ENCODE assay signal across 14 cellular contexts in genomic region chr12:78118036-78118435, GRCh38.
A peak's percentile ranks its signal among the peaks of the same experiment; 100 is the strongest.
DNase-seq lines count a peak whose midpoint lies in the region; ATAC-seq and TF ChIP-seq lines count a peak whose summit lies in the region.
"Had no signal": no experiment of that assay in that cellular context is flagged by ENCODE, and none has a peak within 500 bp of the region (broad histone marks: within the 10 kb centered on the region; RNA-seq: fewer than 3 reads in every experiment).

No MANE protein-coding gene starts in this region.

- H2AFZ ChIP-seq in GM23248 (no peak overlapping the region), OCI-LY7 (ENCODE audit: low read length) (peak overlapping the region; percentile 27; the same call in 1 of the 2 replicates), PC-9 (no peak overlapping the region; the same call in 1 of the 2 replicates)

- H3K4me1 ChIP-seq in GM23248 (ENCODE audit: insufficient read depth) (peaks cover 17% of the 10 kb centered on the region), OCI-LY7 (ENCODE audit: insufficient read depth, low read length, poor library complexity, severe bottlenecking) (no peaks in the 10 kb centered on the region), PC-9 (replicated peaks; ENCODE audit: insufficient read depth) (no peaks in the 10 kb centered on the region)
- H3K4me1 ChIP-seq: stomach had no signal

- intact Hi-C loops in OCI-LY7 (cut with micrococcal nuclease; ENCODE audit: unreplicated experiment), result no loop called here
- intact Hi-C loops in PC-9 (cut with micrococcal nuclease; ENCODE audit: unreplicated experiment), result no loop called here
- intact Hi-C loops in cardiac septum (cut with DNase I), result no loop called here

- H3K9ac ChIP-seq in GM23248, result no peak overlapping the region

- ATAC-seq in HG02642 (IDR thresholded peaks at IDR 0.05; ENCODE audit: poor library complexity, unreplicated experiment), result no peak
- ATAC-seq: left ventricle myocardium superior had no signal

- in situ Hi-C loops in GM23248 (cut with MboI), result loop anchor here (25.0 kb wide), 1 partner anchor 381 kb away; no protein-coding TSS in a partner anchor

- H3K79me2 ChIP-seq in GM23248 (ENCODE audit: insufficient read depth), result no peaks in the 10 kb centered on the region
- H3K79me2 ChIP-seq in OCI-LY7 (ENCODE audit: insufficient read depth, low read depth, low read length), result no peaks in the 10 kb centered on the region
- H3K79me2 ChIP-seq in PC-9 (ENCODE audit: low read depth), result no peaks in the 10 kb centered on the region

- H3K4me2 ChIP-seq in GM23248 (ENCODE audit: unreplicated experiment), result peak overlapping the region; percentile 26
- H3K4me2 ChIP-seq in OCI-LY7 (ENCODE audit: low read length), result no peak overlapping the region
- H3K4me2 ChIP-seq in PC-9, result no peak overlapping the region

- H3K4me3 ChIP-seq in AG10803 (ENCODE audit: low read length) (no peak overlapping the region), GM23248 (no peak overlapping the region), OCI-LY7 (ENCODE audit: low read depth, low read length, poor library complexity, severe bottlenecking) (no peak overlapping the region), foreskin fibroblast (ENCODE audit: low read depth in 1 of 2, low read length in 2 of 2) (no peak overlapping the region), PC-9 (no peak overlapping the region)
- H3K4me3 ChIP-seq: cardiac muscle cell, stomach had no signal

- POLR2A ChIA-PET in OCI-LY7 (lab: Charles Lee), result interaction anchor here (1.2 to 1.4 kb wide), 2 partner anchors 22 to 121 kb away, joined by 3 to 4 read pairs; no protein-coding TSS in a partner anchor
- POLR2A ChIA-PET in PC-9 (lab: Charles Lee; ENCODE audit: unreplicated experiment), result no interaction called here

- CTCF ChIA-PET in OCI-LY7 (lab: Charles Lee; ENCODE audit: unreplicated experiment), result interaction anchor here (0.7 kb wide), 1 partner anchor 81 kb away, joined by 4 read pairs; no protein-coding TSS in a partner anchor
- CTCF ChIA-PET in PC-9 (lab: Charles Lee), result no interaction called here

- H4K20me1 ChIP-seq in GM23248 (ENCODE audit: insufficient read depth) (no peaks in the 10 kb centered on the region; the same call in 1 of the 2 replicates), OCI-LY7 (ENCODE audit: insufficient read depth, low read length) (no peaks in the 10 kb centered on the region), PC-9 (ENCODE audit: insufficient read depth) (no peaks in the 10 kb centered on the region)

- TF ChIP-seq CTCF in AG10803 (conservative IDR thresholded peaks at IDR 0.05; ENCODE audit: low read length), result 0 out of 2 replicates have a peak, but pooled peaks have one; percentile 20
- peak; percentile 74 for TF ChIP-seq CTCF in OCI-LY7 (conservative IDR thresholded peaks at IDR 0.05; ENCODE audit: low read length)
- TF ChIP-seq CTCF in foreskin fibroblast (IDR thresholded peaks at IDR 0.05; ENCODE audit: low read depth, low read length), result peak; percentile 8
- TF ChIP-seq CTCF in PC-9 (conservative IDR thresholded peaks at IDR 0.05), result no peak

- 0 out of 2 replicates have a peak overlapping the region, but pooled peaks have one; percentile 0 for H3K27ac ChIP-seq in GM23248
- no peak overlapping the region for H3K27ac ChIP-seq in OCI-LY7 (ENCODE audit: low read depth, low read length, poor library complexity, severe bottlenecking)
- H3K27ac ChIP-seq in PC-9, result no peak overlapping the region
- H3K27ac ChIP-seq: cardiac muscle cell, stomach had no signal

- WGBS in GM23248 (ENCODE audit: low coverage in 1 of 2, low lambda C conversion rate in 2 of 2, missing lambda C conversion rate in 2 of 2), 2 experiments, result 87 to 94% methylated on average over 6 of the region's 6 CpGs

- H3K9me3 ChIP-seq in GM23248 (ENCODE audit: low read depth), result no peaks in the 10 kb centered on the region
- H3K9me3 ChIP-seq in OCI-LY7 (ENCODE audit: low read length), result no peaks in the 10 kb centered on the region
- no peaks in the 10 kb centered on the region; the same call in 1 of the 2 replicates for H3K9me3 ChIP-seq in PC-9 (ENCODE audit: insufficient read depth, low read depth)

- peaks cover 27% of the 10 kb centered on the region; the same call in 1 of the 2 replicates for H3F3A ChIP-seq in GM23248 (ENCODE audit: insufficient read depth)
- no peaks in the 10 kb centered on the region for H3F3A ChIP-seq in PC-9 (ENCODE audit: insufficient read depth, low read depth)

- BruUV-seq in OCI-LY7 (replicated peaks; lab: Mats Ljungman, UMichigan), result no TSS peak
- BruUV-seq in PC-9 (replicated peaks; lab: Mats Ljungman, UMichigan), result no TSS peak

- DNase-seq in AG10803 (ENCODE audit: low read depth) (peak; percentile 21), GM23248 (no peak), OCI-LY7 (ENCODE audit: low spot score) (peak; percentile 41), foreskin fibroblast (no peak), PC-9 (no peak), C1 segment of cervical spinal cord (lab: John Stamatoyannopoulos, UW) (no peak), cardiac septum (ENCODE audit: low spot score) (no peak)
- DNase-seq: activated naive CD4-positive, alpha-beta T cell treated with anti-CD3 and anti-CD28 coated beads, Interleukin-2, amount 50 U/mL, for 16 hours; left ventricle myocardium superior; NCI-H510A; Right ventricle myocardium superior; stomach had no signal

- H3K9me2 ChIP-seq in GM23248 (ENCODE audit: insufficient read depth) (no peaks in the 10 kb centered on the region), OCI-LY7 (ENCODE audit: insufficient read depth, low read length) (no peaks in the 10 kb centered on the region), PC-9 (ENCODE audit: insufficient read depth) (no peaks in the 10 kb centered on the region)

- peaks cover 15% of the 10 kb centered on the region; the same call in 1 of the 2 replicates for H3K36me3 ChIP-seq in GM23248 (ENCODE audit: low read depth)
- no peaks in the 10 kb centered on the region for H3K36me3 ChIP-seq in OCI-LY7 (ENCODE audit: insufficient read depth, low read length)
- H3K36me3 ChIP-seq in PC-9 (ENCODE audit: low read depth), result no peaks in the 10 kb centered on the region
- H3K36me3 ChIP-seq: cardiac muscle cell, stomach had no signal

- no peaks in the 10 kb centered on the region for H3K27me3 ChIP-seq in GM23248 (replicated peaks; ENCODE audit: insufficient read depth)
- H3K27me3 ChIP-seq in PC-9 (ENCODE audit: insufficient read depth, low read depth), result no peaks in the 10 kb centered on the region
- H3K27me3 ChIP-seq: cardiac muscle cell, stomach had no signal

Comparison
In these comparisons a context has a peak if more than half of its experiments do, and no peak if none do; other contexts are left out.
1. DNase-seq: peak in AG10803 (single experiment) and OCI-LY7 (single experiment); none in GM23248 (single experiment), foreskin fibroblast (0 of 2), PC-9 (0 of 2), C1 segment of cervical spinal cord (0 of 14) and cardiac septum (single experiment).